In genomic region chr2:210476194-210477128, GRCh38 we compare ENCODE assay signal across 1 cellular context.
TF ChIP-seq lines count a peak whose summit lies in the region.

Gene LANCL1, minus strand, starts transcription at chr2:210476759. Its CDS starts 363 bp downstream, at chr2:210476396.

TF ChIP-seq in H1, 55 proteins besides CTCF, POLR2A, EP300 and RAD21 (continued from another document):
- TF ChIP-seq TBP (IDR thresholded peaks at IDR 0.05; ENCODE audit: low read depth, low read length) (peak; percentile 85), KDM1A (IDR thresholded peaks at IDR 0.05; ENCODE audit: borderline replicate concordance, low read length) (no peak), HDAC6 (IDR thresholded peaks at IDR 0.05; ENCODE audit: low read depth, low read length) (no peak), ATF2 (IDR thresholded peaks at IDR 0.05; ENCODE audit: low read length) (no peak), CBX8 (IDR thresholded peaks at IDR 0.05; ENCODE audit: borderline replicate concordance, low read depth, low read length) (no peak), TAF1 (IDR thresholded peaks at IDR 0.05; ENCODE audit: low read depth, low read length) (peak; percentile 87), YY1 (IDR thresholded peaks at IDR 0.05; ENCODE audit: low read depth, low read length) (no peak), POLR2AphosphoS5 (IDR thresholded peaks at IDR 0.05; ENCODE audit: low read depth, low read length) (peak; percentile 86), RBBP5 (IDR thresholded peaks at IDR 0.05; ENCODE audit: borderline replicate concordance, low read depth, low read length) (peak; percentile 65; the same call in 1 of the 2 replicates)
